Comparison of ENCODE assay signal across 8 cellular contexts in the genomic region with DNA sequence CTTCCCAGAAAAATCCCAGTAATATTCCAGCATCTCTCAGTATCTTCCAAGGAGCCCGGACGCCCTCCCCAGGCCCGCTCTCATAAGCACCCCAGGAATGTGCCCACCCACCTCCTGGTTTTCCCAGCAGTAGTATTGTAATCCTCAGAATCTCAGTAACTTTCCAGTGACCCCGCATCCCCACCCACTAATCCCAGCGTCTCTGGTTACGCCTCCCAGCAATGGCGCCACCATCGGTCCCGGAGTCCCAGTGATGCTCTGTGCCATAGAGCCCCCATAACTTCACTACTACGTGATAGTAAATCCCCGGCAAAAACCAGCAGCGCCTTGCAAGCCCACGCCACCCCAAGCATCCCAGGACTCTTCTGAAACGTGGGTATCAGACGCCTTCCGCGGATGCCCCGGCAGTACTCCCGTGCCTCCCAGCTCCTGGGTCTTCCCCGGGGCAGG. TPM values are rescaled to one million over a fixed set of nuclear protein-coding genes. Genes with fewer than 3 reads are reported as not detected.
DNase-seq lines count a peak whose midpoint lies in the region; ATAC-seq and TF ChIP-seq lines count a peak whose summit lies in the region.

No MANE protein-coding gene starts in this region.

- H3K9me3 ChIP-seq in CD8-positive, alpha-beta T cell (ENCODE audit: low read length): no peaks in the 10 kb centered on the region
- H3K9me3 ChIP-seq in OCI-LY3 (ENCODE audit: insufficient read depth, low read length) (no peaks in the 10 kb centered on the region), cardiac muscle cell (ENCODE audit: low read depth) (no peaks in the 10 kb centered on the region)

- H3K9me3 Mint-ChIP-seq in CD8-positive, alpha-beta T cell: no peaks in the 10 kb centered on the region

- intact Hi-C loops in CD8-positive, alpha-beta T cell (cut with DNase I, micrococcal nuclease): loop anchor here (1.0 to 10.0 kb wide), 11 partner anchors 12 to 1172 kb away; a partner anchor contains a TSS

- TF ChIP-seq CTCF in CD8-positive, alpha-beta T cell (IDR thresholded peaks at IDR 0.05): no peak
- TF ChIP-seq CTCF in OCI-LY3 (IDR thresholded peaks at IDR 0.05; ENCODE audit: low read depth, low read length) (peak; percentile 25; the same call in 1 of the 2 replicates), cardiac muscle cell (IDR thresholded peaks at IDR 0.05; ENCODE audit: low read depth, low read length) (peak; percentile 24), omental fat pad (IDR thresholded peaks at IDR 0.05) (no peak)

- CTCF ChIA-PET in CD8-positive, alpha-beta T cell (lab: Charles Lee): interaction anchor here (1.9 kb wide), 1 partner anchor 13 kb away, joined by 5 read pairs; a partner anchor contains a TSS

- peaks cover 10% of the 10 kb centered on the region for H3K4me1 ChIP-seq in CD8-positive, alpha-beta T cell (ENCODE audit: insufficient read depth, low read length)
- H3K4me1 ChIP-seq in OCI-LY3 (ENCODE audit: low read length) (peaks cover 4% of the 10 kb centered on the region; the same call in 1 of the 2 replicates), cardiac muscle cell (ENCODE audit: low read depth) (no peaks in the 10 kb centered on the region)

- peak overlapping the region; percentile 100 for H3K4me3 ChIP-seq in CD8-positive, alpha-beta T cell (ENCODE audit: low read depth, low read length)
- peak overlapping the region; percentile 90 for H3K4me3 ChIP-seq in H7 (ENCODE audit: insufficient read depth, low read depth, low read length)
- H3K4me3 ChIP-seq in OCI-LY3 (ENCODE audit: low read length): peak overlapping the region; percentile 88
- peak overlapping the region; percentile 71 for H3K4me3 ChIP-seq in cardiac muscle cell

- H3K27ac Mint-ChIP-seq in CD8-positive, alpha-beta T cell: peak overlapping the region; percentile 79

- peak in 5 of 7 experiments; percentile 11 to 60 (median 39) for DNase-seq in CD8-positive, alpha-beta T cell
- peak; percentile 92 for DNase-seq in H7
- DNase-seq in amniotic stem cell (lab: John Stamatoyannopoulos, UW): peak; percentile 84
- DNase-seq in cardiac muscle cell (ENCODE audit: low read depth in 1 of 2, low spot score in 1 of 2): peak; percentile 66 to 75
- peak; percentile 48 for DNase-seq in omental fat pad (ENCODE audit: low spot score)
- no peak for DNase-seq in NK-92 (lab: John Stamatoyannopoulos, UW; ENCODE audit: unreplicated experiment)

- peaks cover 22% of the 10 kb centered on the region for H3K4me1 Mint-ChIP-seq in CD8-positive, alpha-beta T cell (ENCODE audit: low read depth)

- H3K27me3 Mint-ChIP-seq in CD8-positive, alpha-beta T cell (ENCODE audit: low read depth): no peaks in the 10 kb centered on the region

- H3K36me3 Mint-ChIP-seq in CD8-positive, alpha-beta T cell: peaks cover 27% of the 10 kb centered on the region

- peak overlapping the region; percentile 63 for H3K27ac ChIP-seq in CD8-positive, alpha-beta T cell (ENCODE audit: low read depth, low read length)
- peak overlapping the region; percentile 40; the same call in 1 of the 2 replicates for H3K27ac ChIP-seq in OCI-LY3 (ENCODE audit: low read length)
- H3K27ac ChIP-seq in cardiac muscle cell: peak overlapping the region; percentile 86

- POLR2A ChIA-PET in CD8-positive, alpha-beta T cell (lab: Charles Lee): interaction anchor here (0.7 to 5.0 kb wide), 4 partner anchors 13 to 185 kb away, joined by 3 to 48 read pairs (median 3); a partner anchor contains a TSS

- H4K20me1 ChIP-seq in OCI-LY3 (ENCODE audit: insufficient read depth, low read length): no peaks in the 10 kb centered on the region

- H3K27me3 ChIP-seq in CD8-positive, alpha-beta T cell (ENCODE audit: insufficient read depth, low read length): no peaks in the 10 kb centered on the region
- H3K27me3 ChIP-seq in H7 (ENCODE audit: control insufficient read depth, insufficient read depth, low read length) (no peaks in the 10 kb centered on the region), OCI-LY3 (ENCODE audit: low read depth, low read length) (no peaks in the 10 kb centered on the region), cardiac muscle cell (no peaks in the 10 kb centered on the region)

- no peaks in the 10 kb centered on the region for H3K36me3 ChIP-seq in CD8-positive, alpha-beta T cell (ENCODE audit: insufficient read depth, low read length)
- peaks cover 3% of the 10 kb centered on the region for H3K36me3 ChIP-seq in H7 (replicated peaks; ENCODE audit: control insufficient read depth, insufficient read depth, low read length)
- H3K36me3 ChIP-seq in OCI-LY3 (replicated peaks; ENCODE audit: low read depth, low read length): peaks cover 8% of the 10 kb centered on the region
- H3K36me3 ChIP-seq in cardiac muscle cell: no peaks in the 10 kb centered on the region

- H3K9ac ChIP-seq in OCI-LY3 (ENCODE audit: low read length): peak overlapping the region; percentile 82

- peak overlapping the region; percentile 96 for H3K4me3 Mint-ChIP-seq in CD8-positive, alpha-beta T cell

- peak overlapping the region; percentile 76 for H3K4me2 ChIP-seq in OCI-LY3 (ENCODE audit: low read length)

- ATAC-seq in CD8-positive, alpha-beta T cell: peak; percentile 32
- ATAC-seq in omental fat pad (ENCODE audit: low FRiP score): peak; percentile 62
- no peak for ATAC-seq in GM21367 (IDR thresholded peaks at IDR 0.05; ENCODE audit: unreplicated experiment)

- H2AFZ ChIP-seq in OCI-LY3 (ENCODE audit: low read depth, low read length): peak overlapping the region; percentile 97

- H3K79me2 ChIP-seq in OCI-LY3 (ENCODE audit: low read length): peaks cover 5% of the 10 kb centered on the region; the same call in 1 of the 2 replicates

RNA-seq across cellular contexts. Expression of a gene that starts 1.0 kb away (rescaled TPM):
- total RNA-seq in CD8-positive, alpha-beta T cell: 10 to 100 TPM; 76.5 to 81.3 TPM
- 87.4 and 114 TPM in 2 replicates for total RNA-seq in H7 (2014; rRNA removed; shearing (Covaris generic))
- total RNA-seq in cardiac muscle cell (48.1 and 56.4 TPM in 2 replicates), omental fat pad (10 to 100 TPM; 50.3 to 92.4 (median 64.6) TPM)
- 21.5 and 29.3 TPM in 2 replicates for polyA plus RNA-seq in cardiac muscle cell

RNA-seq across cellular contexts. Expression of a gene that starts 12.1 kb away (rescaled TPM):
- 10 to 100 TPM in 1 of 2 experiments, 1 to 10 TPM in 1; 9.0 to 13.3 TPM for total RNA-seq in CD8-positive, alpha-beta T cell
- 6.8 and 6.9 TPM in 2 replicates for total RNA-seq in H7 (2014; rRNA removed; shearing (Covaris generic))
- total RNA-seq in cardiac muscle cell (5.8 and 6.9 TPM in 2 replicates), omental fat pad (10 to 100 TPM; 24.5 to 41.1 (median 31.9) TPM)
- 13.7 and 24.7 TPM in 2 replicates for polyA plus RNA-seq in cardiac muscle cell

RNA-seq across cellular contexts. Expression of a gene that starts 18.7 kb away (rescaled TPM):
- total RNA-seq in CD8-positive, alpha-beta T cell: 1 to 10 TPM; 7.1 to 9.0 TPM
- total RNA-seq in H7 (2014; rRNA removed; shearing (Covaris generic)): 52.1 and 54.8 TPM in 2 replicates
- 95.1 and 99.6 TPM in 2 replicates for total RNA-seq in cardiac muscle cell
- 35.4 and 40.7 TPM in 2 replicates for polyA plus RNA-seq in cardiac muscle cell
- 10 to 100 TPM; 31.9 to 49.8 (median 36.6) TPM for total RNA-seq in omental fat pad

RNA-seq across cellular contexts. Expression of a gene that starts 45.7 kb away (rescaled TPM):
- not detected for total RNA-seq in CD8-positive, alpha-beta T cell
- total RNA-seq in H7 (2014; rRNA removed; shearing (Covaris generic)): 2.4 and 3.5 TPM in 2 replicates
- total RNA-seq in cardiac muscle cell: 5.5 and 6.5 TPM in 2 replicates
- polyA plus RNA-seq in cardiac muscle cell: 6.1 and 11.2 TPM in 2 replicates
- 1 to 10 TPM; 4.4 to 9.9 (median 4.7) TPM for total RNA-seq in omental fat pad

Comparison
In these comparisons a context has a peak if more than half of its experiments do, and no peak if none do; other contexts are left out.
1. CTCF ChIP-seq: peak in OCI-LY3 (single experiment) and cardiac muscle cell (single experiment); none in CD8-positive, alpha-beta T cell (single experiment) and omental fat pad (0 of 3).
2. Peak in every context shown above with its lines, with median percentiles within 50 percentile points of each other: H3K27ac ChIP-seq and H3K4me3 ChIP-seq.